ENCODE assay signal across 8 cellular contexts in the genomic region with DNA sequence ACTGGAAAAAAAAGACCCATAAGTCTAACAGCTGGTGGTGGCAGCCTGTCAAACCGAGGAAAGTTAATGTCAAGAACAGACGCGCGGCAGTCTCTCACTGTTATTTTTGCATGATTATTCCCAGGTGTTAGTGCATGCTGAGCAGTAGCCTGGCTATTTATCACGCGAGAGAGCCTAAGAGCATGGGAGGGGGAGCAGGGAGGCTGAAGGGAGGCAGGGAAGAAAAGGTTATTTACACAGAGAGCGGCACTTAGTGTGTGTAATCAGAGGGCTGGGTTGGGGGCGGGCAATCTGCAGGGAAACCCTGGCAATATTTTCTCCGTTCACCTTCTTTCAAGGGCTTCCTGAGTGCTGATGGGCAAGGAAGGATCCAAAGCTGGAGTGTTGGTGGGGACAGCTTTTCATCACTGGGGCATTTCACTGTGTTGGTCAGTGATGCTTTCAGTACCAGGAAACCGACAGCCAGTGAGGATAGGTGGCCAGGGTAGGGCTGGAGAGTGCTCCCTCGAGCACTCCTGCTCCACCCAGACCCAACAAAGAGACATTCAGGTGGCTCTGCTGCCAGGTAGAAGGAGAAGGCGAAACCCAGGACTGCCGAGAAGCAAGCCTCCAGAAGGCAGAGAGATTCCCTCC. TPM values are rescaled to one million over a fixed set of nuclear protein-coding genes. Genes with fewer than 3 reads are reported as not detected.
DNase-seq lines count a peak whose midpoint lies in the region; ATAC-seq and TF ChIP-seq lines count a peak whose summit lies in the region.

No MANE protein-coding gene starts in this region.

- CTCF ChIA-PET in activated CD4-positive, alpha-beta T cell treated with anti-CD3 and anti-CD28 coated beads, Interleukin-2, amount 10 ng/mL, durations not matched to agents 7 days and 5 days (lab: Charles Lee), result no interaction called here

- no peak overlapping the region for H3K4me3 Mint-ChIP-seq in activated CD4-positive, alpha-beta T cell treated with anti-CD3 and anti-CD28 coated beads, Interleukin-2, amount 10 ng/mL, durations not matched to agents 7 days and 5 days

- TF ChIP-seq CTCF in GM12865 (IDR thresholded peaks at IDR 0.05; ENCODE audit: insufficient read depth, low read depth, low read length, missing control alignments), result no peak
- TF ChIP-seq CTCF in fibroblast of pulmonary artery (IDR thresholded peaks at IDR 0.05; ENCODE audit: low read length, missing control alignments), result no peak

- H3K27me3 Mint-ChIP-seq in activated CD4-positive, alpha-beta T cell treated with anti-CD3 and anti-CD28 coated beads, Interleukin-2, amount 10 ng/mL, durations not matched to agents 7 days and 5 days, result no peaks in the 10 kb centered on the region

- no peaks in the 10 kb centered on the region for H3K9me3 Mint-ChIP-seq in activated CD4-positive, alpha-beta T cell treated with anti-CD3 and anti-CD28 coated beads, Interleukin-2, amount 10 ng/mL, durations not matched to agents 7 days and 5 days

- DNase-seq in GM12865 (ENCODE audit: low read depth) (peak; percentile 53), NCI-H526 treated with DMSO at 0.1 percent for 48 hours (lab: John Stamatoyannopoulos, UW) (peak; percentile 83), fibroblast of pulmonary artery (ENCODE audit: low read depth) (peak; percentile 15), retina (peak; percentile 70)
- no peak for DNase-seq in activated CD4-positive, alpha-beta T cell treated with anti-CD3 and anti-CD28 coated beads, Interleukin-2, amount 10 ng/mL, durations not matched to agents 7 days and 5 days

- no peaks in the 10 kb centered on the region for H3K36me3 Mint-ChIP-seq in activated CD4-positive, alpha-beta T cell treated with anti-CD3 and anti-CD28 coated beads, Interleukin-2, amount 10 ng/mL, durations not matched to agents 7 days and 5 days (ENCODE audit: low read depth)

- POLR2A ChIA-PET in activated CD4-positive, alpha-beta T cell treated with anti-CD3 and anti-CD28 coated beads, Interleukin-2, amount 10 ng/mL, durations not matched to agents 7 days and 5 days (lab: Charles Lee), result no interaction called here

- ATAC-seq in GM21619 (IDR thresholded peaks at IDR 0.05; ENCODE audit: unreplicated experiment) (no peak), GM18517 (IDR thresholded peaks at IDR 0.05; ENCODE audit: unreplicated experiment) (no peak), GM19463 (IDR thresholded peaks at IDR 0.05; ENCODE audit: unreplicated experiment) (no peak)

- H3K27ac Mint-ChIP-seq in activated CD4-positive, alpha-beta T cell treated with anti-CD3 and anti-CD28 coated beads, Interleukin-2, amount 10 ng/mL, durations not matched to agents 7 days and 5 days, result no peak overlapping the region

- H3K4me3 ChIP-seq in GM12865 (ENCODE audit: low read depth, low read length) (peak overlapping the region; percentile 37), fibroblast of pulmonary artery (replicated peaks; ENCODE audit: low read depth, low read length) (no peak overlapping the region)

- H3K4me1 Mint-ChIP-seq in activated CD4-positive, alpha-beta T cell treated with anti-CD3 and anti-CD28 coated beads, Interleukin-2, amount 10 ng/mL, durations not matched to agents 7 days and 5 days, result no peaks in the 10 kb centered on the region

RNA-seq across cellular contexts. Expression of gene ZNF608, which starts 39.6 kb away (rescaled TPM):
- total RNA-seq in activated CD4-positive, alpha-beta T cell treated with anti-CD3 and anti-CD28 coated beads, Interleukin-2, amount 10 ng/mL, durations not matched to agents 7 days and 5 days, result not detected
